ENCODE assay signal across 27 cellular contexts in the genomic region with DNA sequence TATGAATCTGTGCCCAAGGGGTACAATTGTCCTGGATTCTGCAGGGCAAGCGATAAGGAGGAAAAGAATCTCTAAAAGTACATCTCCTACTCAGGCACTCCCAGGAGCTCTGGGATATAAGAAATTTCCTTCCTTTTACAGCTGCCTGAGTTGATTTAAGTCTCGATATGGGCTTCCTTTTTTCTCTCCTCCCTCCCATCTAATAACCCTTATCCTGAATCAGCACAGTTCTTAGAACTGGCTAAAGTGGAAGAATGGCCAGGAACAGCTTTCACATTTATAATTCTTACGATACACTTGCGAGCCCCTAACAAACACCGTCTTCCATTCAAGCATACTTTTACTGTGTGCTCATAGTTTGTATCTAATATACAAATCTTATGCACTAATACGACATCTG.
"Had no signal": no experiment of that assay in that cellular context is flagged by ENCODE, and none has a peak within 500 bp of the region (broad histone marks: within the 10 kb centered on the region; RNA-seq: fewer than 3 reads in every experiment).

No MANE protein-coding gene starts in this region.

- H3K27ac ChIP-seq: hepatocyte, left ventricle myocardium inferior, pancreas, prostate gland, skin epidermis, stomach, suprapubic skin, thoracic aorta, tibial artery, upper lobe of right lung had no signal

- H3K27me3 ChIP-seq: hepatocyte, pancreas, stomach, suprapubic skin, tibial artery, upper lobe of right lung had no signal

- H3K36me3 ChIP-seq: pancreas, prostate gland had no signal

- DNase-seq: left ventricle myocardium inferior; naive B cell; natural killer cell; nucleus accumbens; pancreas; posterior cingulate gyrus; retina; right cardiac atrium; stimulated activated CD4-positive, alpha-beta T cell treated with anti-CD3 and anti-CD28 coated beads, Interleukin-12 subunit alpha, Interleukin-12 subunit beta, amount 100 ng/mL, for 4 hours; stimulated activated CD4-positive, alpha-beta T cell treated with anti-CD3 and anti-CD28 coated beads, Interleukin-15, amount 100 ng/mL, for 24 hours; stimulated activated CD4-positive, alpha-beta T cell treated with anti-CD3 and anti-CD28 coated beads, Interleukin-2, amount 100 ng/mL, for 24 hours; stimulated activated CD4-positive, alpha-beta T cell treated with anti-CD3 and anti-CD28 coated beads, Interleukin-4, amount 100 ng/mL, for 1 hour; stimulated activated naive B cell treated with anti-CD40 and anti-IgM and Interleukin-4, amounts not matched to agents 10 μg/mL and 1 μg/mL and 100 μg/mL, for 72 hours; stimulated activated naive CD8-positive, alpha-beta T cell treated with anti-CD3 and anti-CD28 coated beads, Interleukin-15, Interleukin-2, amounts not matched to agents 100 U/mL and 50 U/mL, for 24 hours; stomach; tibial artery; trophoblast cell; upper lobe of right lung had no signal

- H3K4me3 ChIP-seq: hepatocyte, left ventricle myocardium inferior, lung, pancreas, prostate gland, skin epidermis, stomach, suprapubic skin, thoracic aorta, tibial artery, upper lobe of right lung had no signal

- H3K4me1 ChIP-seq: left ventricle myocardium inferior, prostate gland, stomach, suprapubic skin, tibial artery had no signal

- H3K79me2 ChIP-seq: hepatocyte had no signal

- H3K9me3 ChIP-seq: left ventricle myocardium inferior, pancreas, prostate gland, stomach, suprapubic skin, thoracic aorta, tibial artery, upper lobe of right lung had no signal

- FAIRE-seq: keratinocyte, pancreas, urothelium cell line had no signal

- H2AFZ ChIP-seq: hepatocyte had no signal

- ATAC-seq: natural killer cell; pancreas; sciatic nerve; stimulated activated naive B cell treated with anti-CD40 and anti-IgM and Interleukin-4, amounts not matched to agents 10 μg/mL and 1 μg/mL and 100 μg/mL, for 72 hours; stimulated activated naive CD8-positive, alpha-beta T cell treated with anti-CD3 and anti-CD28 coated beads, Interleukin-15, Interleukin-2, amounts not matched to agents 100 U/mL and 50 U/mL, for 24 hours; upper lobe of right lung had no signal

- H3K4me2 ChIP-seq: hepatocyte had no signal
